Comparison of ENCODE assay signal across 8 cellular contexts in genomic region chr9:98315551-98316060, GRCh38.
A peak's percentile ranks its signal among the peaks of the same experiment; 100 is the strongest.
DNase-seq lines count a peak whose midpoint lies in the region; ATAC-seq and TF ChIP-seq lines count a peak whose summit lies in the region.

No MANE protein-coding gene starts in this region.

- CTCF ChIA-PET in Panc1 (lab: Charles Lee) = interaction anchor here (1.0 kb wide), 1 partner anchor 460 kb away, joined by 4 read pairs; no protein-coding TSS in a partner anchor

- no peak overlapping the region for H3K4me3 Mint-ChIP-seq in nephron

- no peaks in the 10 kb centered on the region for H3K4me1 ChIP-seq in Panc1 (ENCODE audit: control insufficient read depth, insufficient read depth, low read length)

- TF ChIP-seq CTCF in LNCAP (IDR thresholded peaks at IDR 0.05) (peak; percentile 98), Panc1 (IDR thresholded peaks at IDR 0.05) (peak; percentile 87), nephron (IDR thresholded peaks at IDR 0.05; ENCODE audit: unreplicated experiment in 3 of 3) (peak; percentile 90 to 92 (median 91))

- peaks cover 19% of the 10 kb centered on the region for H3K27me3 Mint-ChIP-seq in nephron (ENCODE audit: low read depth)

- ATAC-seq in GM21526 (IDR thresholded peaks at IDR 0.05; ENCODE audit: low FRiP score, unreplicated experiment) (peak; percentile 69), Panc1 (peak; percentile 97)

- no peaks in the 10 kb centered on the region for H3K4me1 Mint-ChIP-seq in nephron

- no peaks in the 10 kb centered on the region for H3K9me3 Mint-ChIP-seq in nephron

- intact Hi-C loops in Panc1 (cut with micrococcal nuclease; ENCODE audit: unreplicated experiment) = loop anchor here (5.0 kb wide), 2 partner anchors 392 to 462 kb away; partner anchors contain the start of gene GABBR2

- H3K9me3 ChIP-seq in Panc1 (ENCODE audit: control insufficient read depth, insufficient read depth, low read depth, low read length) = no peaks in the 10 kb centered on the region

- no peaks in the 10 kb centered on the region for H3K36me3 Mint-ChIP-seq in nephron (ENCODE audit: low read depth)

- H3K27ac ChIP-seq in Panc1 (ENCODE audit: low read length) = no peak overlapping the region

- POLR2A ChIA-PET in Panc1 (lab: Charles Lee) = no interaction called here

- DNase-seq in COLO668 (lab: John Stamatoyannopoulos, UW; ENCODE audit: unreplicated experiment) (peak; percentile 85), Panc1 (ENCODE audit: low read depth, low spot score) (peak; percentile 50), activated T-cell treated with anti-CD3 and anti-CD28 coated beads for 48 hours (ENCODE audit: low read depth) (peak; percentile 67), fibroblast of gingiva (ENCODE audit: low read depth) (peak; percentile 68)
- peak; percentile 39 to 74 (median 64) for DNase-seq in stimulated activated naive CD4-positive, alpha-beta T cell (lab: John Stamatoyannopoulos, UW)

- no TSS peak for BruUV-seq in Panc1 (replicated peaks; lab: Mats Ljungman, UMichigan)

- H3K27me3 ChIP-seq in Panc1 (ENCODE audit: control insufficient read depth, insufficient read depth, low read length) = no peaks in the 10 kb centered on the region

- in situ Hi-C loops in Panc1 (cut with HindIII; ENCODE audit: low pct_unique_long_range_greater_than_20kb, low sequenced_read_pairs) = no loop called here

- H3K4me3 ChIP-seq in Panc1 (ENCODE audit: low read depth in 2 of 2, low read length in 2 of 2) = no peak overlapping the region

- H3K36me3 ChIP-seq in Panc1 (ENCODE audit: control insufficient read depth, insufficient read depth, low read length) = no peaks in the 10 kb centered on the region

- no peak overlapping the region for H3K27ac Mint-ChIP-seq in nephron
